In the genomic region with DNA sequence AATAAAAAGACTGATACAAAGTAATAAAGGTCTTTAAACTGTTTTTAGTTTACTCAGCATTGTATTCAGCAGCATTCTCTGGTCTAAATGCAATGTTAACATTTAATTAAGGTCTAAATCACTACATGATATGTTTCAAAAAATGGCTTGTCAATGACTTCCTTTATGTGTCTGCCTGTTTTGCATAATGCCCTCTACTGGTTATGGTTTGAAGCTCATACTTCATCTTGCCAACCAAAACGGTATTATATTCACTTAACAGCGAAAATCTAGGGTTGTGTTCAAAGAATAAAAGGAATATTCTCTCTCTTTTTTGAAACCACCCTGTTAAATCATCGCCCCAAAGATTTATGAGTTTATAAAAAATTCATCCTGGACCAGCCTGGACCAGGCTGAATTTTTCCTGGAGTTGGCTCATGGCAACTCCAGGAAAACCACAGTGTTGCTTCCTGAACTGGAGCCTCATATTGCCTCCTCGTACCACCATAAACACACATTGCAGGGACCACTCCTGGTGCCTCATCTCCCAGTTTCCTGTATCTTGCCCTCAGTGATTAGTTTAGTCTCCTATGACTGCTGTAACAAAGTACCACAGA, we compare ENCODE assay signal across 11 cellular contexts. TPM values are rescaled to one million over a fixed set of nuclear protein-coding genes. Genes with fewer than 3 reads are reported as not detected.
A peak's percentile ranks its signal among the peaks of the same experiment; 100 is the strongest.
DNase-seq lines count a peak whose midpoint lies in the region; ATAC-seq and TF ChIP-seq lines count a peak whose summit lies in the region.
"Had no signal": no experiment of that assay in that cellular context is flagged by ENCODE, and none has a peak within 500 bp of the region (broad histone marks: within the 10 kb centered on the region; RNA-seq: fewer than 3 reads in every experiment).

No MANE protein-coding gene starts in this region.

- H3K36me3 Mint-ChIP-seq in activated naive CD8-positive, alpha-beta T cell treated with anti-CD3 and anti-CD28 coated beads, Interleukin-2, amount 50 U/mL, for 24 hours (ENCODE audit: low read depth): no peaks in the 10 kb centered on the region
- peaks cover 4% of the 10 kb centered on the region for H3K36me3 Mint-ChIP-seq in osteocyte (ENCODE audit: unreplicated experiment)
- H3K36me3 Mint-ChIP-seq: natural killer cell had no signal

- TF ChIP-seq CTCF in osteocyte (IDR thresholded peaks at IDR 0.05): peak; percentile 23

- no peak overlapping the region for H3K27ac Mint-ChIP-seq in activated naive CD8-positive, alpha-beta T cell treated with anti-CD3 and anti-CD28 coated beads, Interleukin-2, amount 50 U/mL, for 24 hours
- no peak overlapping the region for H3K27ac Mint-ChIP-seq in osteocyte (ENCODE audit: unreplicated experiment)
- H3K27ac Mint-ChIP-seq: natural killer cell had no signal

- no peak overlapping the region for H3K4me3 Mint-ChIP-seq in activated naive CD8-positive, alpha-beta T cell treated with anti-CD3 and anti-CD28 coated beads, Interleukin-2, amount 50 U/mL, for 24 hours
- no peak overlapping the region for H3K4me3 Mint-ChIP-seq in osteocyte (ENCODE audit: unreplicated experiment)
- H3K4me3 Mint-ChIP-seq: natural killer cell had no signal

- peak; percentile 43 for ATAC-seq in activated naive CD8-positive, alpha-beta T cell treated with anti-CD3 and anti-CD28 coated beads, Interleukin-2, amount 50 U/mL, for 24 hours
- ATAC-seq in HG02798 (IDR thresholded peaks at IDR 0.05; ENCODE audit: poor library complexity, unreplicated experiment): no peak

- no peaks in the 10 kb centered on the region for H3K4me1 Mint-ChIP-seq in activated naive CD8-positive, alpha-beta T cell treated with anti-CD3 and anti-CD28 coated beads, Interleukin-2, amount 50 U/mL, for 24 hours
- no peaks in the 10 kb centered on the region for H3K4me1 Mint-ChIP-seq in osteocyte (ENCODE audit: unreplicated experiment)
- H3K4me1 Mint-ChIP-seq: natural killer cell had no signal

- peaks cover 5% of the 10 kb centered on the region for H3K9me3 Mint-ChIP-seq in activated naive CD8-positive, alpha-beta T cell treated with anti-CD3 and anti-CD28 coated beads, Interleukin-2, amount 50 U/mL, for 24 hours
- H3K9me3 Mint-ChIP-seq in osteocyte (ENCODE audit: unreplicated experiment): peaks cover 8% of the 10 kb centered on the region

- DNase-seq in NCI-H1694 treated with DMSO at 0.1 percent for 48 hours (lab: John Stamatoyannopoulos, UW): peak; percentile 13
- DNase-seq in NCI-H1694 (lab: John Stamatoyannopoulos, UW): no peak
- DNase-seq in LHCN-M2 (ENCODE audit: low read depth): peak; percentile 30
- no peak for DNase-seq in activated naive CD8-positive, alpha-beta T cell treated with anti-CD3 and anti-CD28 coated beads, Interleukin-2, amount 50 U/mL, for 24 hours
- DNase-seq in osteocyte (ENCODE audit: extremely low spot score, unreplicated experiment): no peak
- DNase-seq in activated CD4-positive, CD25-positive, alpha-beta regulatory T cell (lab: John Stamatoyannopoulos, UW): no peak
- DNase-seq in nucleus accumbens (lab: John Stamatoyannopoulos, UW): no peak
- DNase-seq: activated CD4-positive, alpha-beta T cell treated with anti-CD3 and anti-CD28 coated beads for 48 hours; natural killer cell; NCI-H1436 treated with DMSO at 0.1 percent for 48 hours had no signal

- peaks cover 3% of the 10 kb centered on the region for H3K27me3 Mint-ChIP-seq in activated naive CD8-positive, alpha-beta T cell treated with anti-CD3 and anti-CD28 coated beads, Interleukin-2, amount 50 U/mL, for 24 hours
- no peaks in the 10 kb centered on the region for H3K27me3 Mint-ChIP-seq in osteocyte (ENCODE audit: unreplicated experiment)

RNA-seq across cellular contexts. Expression of gene NCEH1, which starts 6.7 kb away (rescaled TPM):
- total RNA-seq in LHCN-M2 (2014; rRNA removed): 85.8 and 98.4 TPM in 2 replicates
- polyA plus RNA-seq in LHCN-M2 (2012): 20.2 TPM
- 6.7 and 8.1 TPM in 2 replicates for total RNA-seq in osteocyte

RNA-seq across cellular contexts. Expression of gene ECT2, which starts 32.9 kb away (rescaled TPM):
- total RNA-seq in LHCN-M2 (2014; rRNA removed): 109 and 120 TPM in 2 replicates
- polyA plus RNA-seq in LHCN-M2 (2012): 13.4 TPM
- total RNA-seq in osteocyte: 15.8 and 18.9 TPM in 2 replicates

Comparison
In these comparisons a context has a peak if more than half of its experiments do, and no peak if none do; other contexts are left out.
1. DNase-seq: peak in NCI-H1694 treated with DMSO at 0.1 percent for 48 hours (single experiment) and LHCN-M2 (single experiment); none in NCI-H1694 (single experiment), activated naive CD8-positive, alpha-beta T cell treated with anti-CD3 and anti-CD28 coated beads, Interleukin-2, amount 50 U/mL, for 24 hours (single experiment), osteocyte (single experiment), activated CD4-positive, CD25-positive, alpha-beta regulatory T cell (0 of 4) and nucleus accumbens (0 of 56).